8 cellular contexts compared by ENCODE assay signal in genomic region chr20:461254-462198, GRCh38. TPM values are rescaled to one million over a fixed set of nuclear protein-coding genes. Genes with fewer than 3 reads are reported as not detected.
A peak's percentile ranks its signal among the peaks of the same experiment; 100 is the strongest.
DNase-seq lines count a peak whose midpoint lies in the region; ATAC-seq and TF ChIP-seq lines count a peak whose summit lies in the region.

No MANE protein-coding gene starts in this region.

- H3K27ac ChIP-seq in CD4-positive, alpha-beta memory T cell (ENCODE audit: low read depth, low read length) = peak overlapping the region; percentile 84
- peak overlapping the region; percentile 86 for H3K27ac ChIP-seq in RWPE1

- TF ChIP-seq CTCF in RWPE1 (conservative IDR thresholded peaks at IDR 0.05; ENCODE audit: low read depth) = no peak

- H3K4me1 ChIP-seq in CD4-positive, alpha-beta memory T cell (ENCODE audit: insufficient read depth, low read length) = peaks cover 37% of the 10 kb centered on the region

- H3K36me3 Mint-ChIP-seq in CD4-positive, alpha-beta memory T cell = peaks cover 4 to 11% of the 10 kb centered on the region in 2 donors
- H3K36me3 Mint-ChIP-seq in activated naive CD8-positive, alpha-beta T cell = no peaks in the 10 kb centered on the region

- CTCF ChIA-PET in CD4-positive, alpha-beta memory T cell (lab: Charles Lee; ENCODE audit: partially characterized antibody) = interaction anchor here (1.6 to 2.2 kb wide), 2 partner anchors 15 to 18 kb away, joined by 5 to 13 read pairs; no protein-coding TSS in a partner anchor
- CTCF ChIA-PET in RWPE1 (lab: Yijun Ruan, JAX) = interaction anchor here (0.7 kb wide), 1 partner anchor 330 kb away, joined by 3 read pairs; no protein-coding TSS in a partner anchor

- H3K9me3 ChIP-seq in CD4-positive, alpha-beta memory T cell (ENCODE audit: control insufficient read depth in 1 of 2, low read length in 2 of 2) = no peaks in the 10 kb centered on the region

- DNase-seq in CD4-positive, alpha-beta memory T cell = peak; percentile 53 to 71 (median 61)
- peak; percentile 62 for DNase-seq in RWPE1 (ENCODE audit: low spot score)
- peak; percentile 69 for DNase-seq in left cardiac atrium
- peak; percentile 80 for DNase-seq in retina
- no peak for DNase-seq in SKM-1 (lab: John Stamatoyannopoulos, UW; ENCODE audit: unreplicated experiment)

- H3K4me1 Mint-ChIP-seq in CD4-positive, alpha-beta memory T cell = peaks cover 30 to 52% (median 43%) of the 10 kb centered on the region in 4 donors
- peaks cover 47% of the 10 kb centered on the region for H3K4me1 Mint-ChIP-seq in activated naive CD8-positive, alpha-beta T cell (ENCODE audit: low read depth)

- H3K27me3 Mint-ChIP-seq in CD4-positive, alpha-beta memory T cell = no peaks in the 10 kb centered on the region
- H3K27me3 Mint-ChIP-seq in activated naive CD8-positive, alpha-beta T cell = no peaks in the 10 kb centered on the region

- peak overlapping the region; percentile 91 to 98 (median 97) for H3K27ac Mint-ChIP-seq in CD4-positive, alpha-beta memory T cell
- peak overlapping the region; percentile 94 for H3K27ac Mint-ChIP-seq in activated naive CD8-positive, alpha-beta T cell

- H3K9me3 Mint-ChIP-seq in CD4-positive, alpha-beta memory T cell = peaks cover 0 to 3% (median 0%) of the 10 kb centered on the region in 8 donors
- H3K9me3 Mint-ChIP-seq in activated naive CD8-positive, alpha-beta T cell (ENCODE audit: low read depth) = no peaks in the 10 kb centered on the region

- no peaks in the 10 kb centered on the region for H3K36me3 ChIP-seq in CD4-positive, alpha-beta memory T cell (ENCODE audit: insufficient read depth, low read length)

- ATAC-seq in GM19351 (IDR thresholded peaks at IDR 0.05; ENCODE audit: unreplicated experiment) = peak; percentile 45
- ATAC-seq in HG03457 (IDR thresholded peaks at IDR 0.05; ENCODE audit: unreplicated experiment) = peak; percentile 22
- peak; percentile 67 to 75 for ATAC-seq in left cardiac atrium

- no peaks in the 10 kb centered on the region for H3K27me3 ChIP-seq in CD4-positive, alpha-beta memory T cell (ENCODE audit: insufficient read depth, low read length)

- H3K4me3 Mint-ChIP-seq in CD4-positive, alpha-beta memory T cell = peak overlapping the region; percentile 97 to 99 (median 98)
- H3K4me3 Mint-ChIP-seq in activated naive CD8-positive, alpha-beta T cell = peak overlapping the region; percentile 97

- peak overlapping the region; percentile 70 to 76 for H3K4me3 ChIP-seq in CD4-positive, alpha-beta memory T cell (ENCODE audit: low read length in 2 of 2)

- POLR2A ChIA-PET in CD4-positive, alpha-beta memory T cell (lab: Charles Lee; ENCODE audit: partially characterized antibody) = interaction anchor here (0.8 to 3.1 kb wide), 13 partner anchors 17 to 165 kb away, joined by 3 to 23 read pairs (median 5); partner anchors contain the start of genes CSNK2A1, RBCK1, SOX12 and TRIB3
- POLR2A ChIA-PET in RWPE1 (lab: Yijun Ruan, JAX; ENCODE audit: low non-redundant PET) = interaction anchor here (0.6 kb wide), 1 partner anchor 393 kb away, joined by 3 read pairs; no protein-coding TSS in a partner anchor

- intact Hi-C loops in CD4-positive, alpha-beta memory T cell (cut with micrococcal nuclease) = loop anchor here (1.0 to 2.0 kb wide), 7 partner anchors 18 to 115 kb away; partner anchors contain the start of genes CSNK2A1, NRSN2 and RBCK1
- intact Hi-C loops in left cardiac atrium (cut with DNase I) = no loop called here

RNA-seq across cellular contexts. Expression of gene TBC1D20, which starts 0.8 kb away (rescaled TPM):
- 10 to 100 TPM; 42.1 to 42.9 TPM for total RNA-seq in CD4-positive, alpha-beta memory T cell
- 10 to 100 TPM; 19.3 to 22.8 TPM for polyA plus RNA-seq in CD4-positive, alpha-beta memory T cell
- total RNA-seq in left cardiac atrium = 10 to 100 TPM; 23.7 to 24.3 TPM

RNA-seq across cellular contexts. Expression of gene RBCK1, which starts 53.4 kb away (rescaled TPM):
- 100 to 1,000 TPM; 109 to 118 TPM for total RNA-seq in CD4-positive, alpha-beta memory T cell
- polyA plus RNA-seq in CD4-positive, alpha-beta memory T cell = 10 to 100 TPM; 75.2 to 84.4 TPM
- 10 to 100 TPM; 41.6 to 43.5 TPM for total RNA-seq in left cardiac atrium
